8 cellular contexts compared by ENCODE assay signal in the genomic region with DNA sequence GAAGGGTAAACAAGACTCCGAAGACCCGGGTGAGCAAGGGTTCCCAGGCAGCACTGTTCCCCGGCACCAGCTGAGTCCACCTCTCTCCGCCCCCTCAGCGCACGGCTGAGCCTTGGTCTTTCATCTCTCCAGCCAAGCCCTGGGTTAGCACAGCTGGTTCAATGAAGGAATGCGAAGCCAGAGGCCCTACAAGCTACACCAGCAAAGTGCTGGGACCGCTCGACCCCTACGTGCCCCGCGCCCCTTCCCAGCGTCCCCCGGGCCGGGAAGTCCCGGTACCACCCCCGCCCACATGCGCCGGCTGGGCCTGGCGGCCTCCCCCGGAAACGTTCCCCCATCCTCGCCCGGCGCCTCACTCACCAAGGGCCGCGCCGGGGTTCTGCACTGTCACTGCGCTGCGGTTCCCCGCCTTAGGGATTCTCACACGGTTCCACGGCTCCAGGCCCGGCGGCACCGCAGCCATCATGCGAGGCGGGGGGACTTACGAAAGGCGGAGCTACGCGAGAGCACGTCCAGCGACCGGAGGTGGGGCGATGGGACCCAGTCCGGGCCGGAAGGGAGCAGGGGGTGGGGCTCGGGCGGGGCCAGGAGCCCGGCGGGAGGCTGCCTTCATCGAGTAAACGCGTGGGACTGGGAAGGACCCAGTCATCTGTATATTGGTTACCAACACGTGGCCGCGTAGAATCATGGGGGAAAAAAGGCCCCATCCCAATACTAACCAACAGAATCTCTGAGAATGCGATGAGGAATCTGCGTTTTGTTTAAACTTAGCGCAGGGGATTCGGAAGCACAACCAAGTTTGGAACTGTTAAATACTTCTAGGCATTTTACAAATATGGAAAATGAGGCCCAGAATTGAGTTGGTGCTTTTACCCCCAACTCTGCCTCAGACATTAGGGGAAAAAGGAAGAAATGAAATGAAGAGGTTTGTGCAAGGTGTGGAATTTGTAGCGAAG. TPM values are rescaled to one million over a fixed set of nuclear protein-coding genes. Genes with fewer than 3 reads are reported as not detected.
DNase-seq lines count a peak whose midpoint lies in the region; ATAC-seq and TF ChIP-seq lines count a peak whose summit lies in the region.

No MANE protein-coding gene starts in this region.

- peak overlapping the region; percentile 93 for H3K27ac Mint-ChIP-seq in central memory CD8-positive, alpha-beta T cell (ENCODE audit: low read depth)

- H3K9me3 Mint-ChIP-seq in central memory CD8-positive, alpha-beta T cell: no peaks in the 10 kb centered on the region

- no peaks in the 10 kb centered on the region for H3K9me3 ChIP-seq in spleen

- peak overlapping the region; percentile 90 to 96 (median 92) for H3K27ac ChIP-seq in spleen

- H3K27me3 Mint-ChIP-seq in central memory CD8-positive, alpha-beta T cell: no peaks in the 10 kb centered on the region

- intact Hi-C loops in spleen (cut with DNase I; ENCODE audit: low total_unique reads): no loop called here

- ATAC-seq in GM19023 (IDR thresholded peaks at IDR 0.05; ENCODE audit: unreplicated experiment) (peak; percentile 96), HG03196 (IDR thresholded peaks at IDR 0.05; ENCODE audit: unreplicated experiment) (peak; percentile 96)
- ATAC-seq in central memory CD8-positive, alpha-beta T cell (replicated peaks; ENCODE audit: extremely low read depth, poor library complexity, severe bottlenecking): peak; percentile 88

- peaks cover 23 to 69% (median 36%) of the 10 kb centered on the region in 6 donors for H3K4me1 ChIP-seq in spleen

- peaks cover 14% of the 10 kb centered on the region for H3K36me3 Mint-ChIP-seq in central memory CD8-positive, alpha-beta T cell (ENCODE audit: insufficient read depth)

- peak; percentile 70 for DNase-seq in AG09309 (ENCODE audit: low read depth)
- DNase-seq in NCI-H226: peak; percentile 91
- DNase-seq in activated CD4-positive, CD25-positive, alpha-beta regulatory T cell (lab: John Stamatoyannopoulos, UW): peak; percentile 59 to 79 (median 73)
- peak; percentile 71 to 79 for DNase-seq in central memory CD8-positive, alpha-beta T cell (ENCODE audit: low spot score in 2 of 2)
- DNase-seq in iris pigment epithelial cell (ENCODE audit: low read depth): peak; percentile 95
- peak; percentile 95 for DNase-seq in spleen

- H3K27me3 ChIP-seq in spleen (replicated peaks in 1 of 7): no peaks in the 10 kb centered on the region

- TF ChIP-seq POLR2A in spleen (IDR thresholded peaks at IDR 0.05): no peak

- 4 to 12% (median 4%) methylated on average over 19 to 63 of the region's 63 CpGs for WGBS in spleen, 5 donors

- H3K4me3 ChIP-seq in AG09309 (ENCODE audit: control insufficient read depth, low read depth, low read length) (peak overlapping the region; percentile 75), spleen (peak overlapping the region; percentile 73 to 87 (median 78))

- H3K4me3 Mint-ChIP-seq in central memory CD8-positive, alpha-beta T cell: peak overlapping the region; percentile 93

- peaks cover 0 to 30% (median 16%) of the 10 kb centered on the region in 6 donors for H3K36me3 ChIP-seq in spleen

- peaks cover 57% of the 10 kb centered on the region for H3K4me1 Mint-ChIP-seq in central memory CD8-positive, alpha-beta T cell

- TF ChIP-seq CTCF in AG09309 (IDR thresholded peaks at IDR 0.05; ENCODE audit: control insufficient read depth, insufficient read depth, low read depth, low read length, missing control alignments) (no peak), spleen (IDR thresholded peaks at IDR 0.05 in 8 of 11, conservative IDR thresholded peaks at IDR 0.05 in 3 of 11) (peak in 1 of 11 experiments; percentile 22)

RNA-seq across cellular contexts. Expression of a gene that starts 28.7 kb away (rescaled TPM):
- 10 to 100 TPM; 12.2 to 27.9 (median 14.8) TPM for total RNA-seq in spleen
- polyA plus RNA-seq in spleen: 1 to 10 TPM; 5.1 to 7.7 (median 7.4) TPM

RNA-seq across cellular contexts. Expression of a gene that starts 44.6 kb away (rescaled TPM):
- total RNA-seq in spleen: 10 to 100 TPM in 5 of 7 donors, 1 to 10 TPM in 2; 9.2 to 14.0 (median 10.9) TPM
- polyA plus RNA-seq in spleen: 1 to 10 TPM in 2 of 3 donors, under 1 TPM in 1; 0.91 to 1.4 (median 1.3) TPM

Comparison
In these comparisons a context has a peak if more than half of its experiments do, and no peak if none do; other contexts are left out.
1. Peak in every context shown above with its lines: DNase-seq, ATAC-seq, H3K4me3 ChIP-seq and H3K27ac ChIP-seq.